ENCODE assay signal across 20 cellular contexts in the genomic region with DNA sequence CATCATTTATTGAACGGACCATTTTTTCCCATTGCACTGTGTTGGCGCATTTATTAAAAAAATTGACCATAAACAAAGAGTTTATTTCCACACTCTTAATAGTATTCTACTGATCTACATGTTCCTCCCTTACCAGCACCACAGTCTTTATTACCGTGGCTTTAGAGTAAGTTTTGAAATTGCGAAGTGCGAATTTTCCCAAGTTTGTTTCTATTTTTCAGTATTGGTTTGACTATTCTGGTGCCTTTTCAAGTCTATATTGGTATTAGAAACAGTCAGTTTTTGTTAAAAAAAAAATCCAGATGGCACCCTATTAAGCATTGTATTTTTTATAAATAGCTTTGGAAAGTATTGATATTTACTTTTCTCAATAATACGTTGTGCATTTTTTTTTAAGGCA.
DNase-seq lines count a peak whose midpoint lies in the region; ATAC-seq, FAIRE-seq and TF ChIP-seq lines count a peak whose summit lies in the region.
"Had no signal": no experiment of that assay in that cellular context is flagged by ENCODE, and none has a peak within 500 bp of the region (broad histone marks: within the 10 kb centered on the region; RNA-seq: fewer than 3 reads in every experiment).

No MANE protein-coding gene starts in this region.

- H3K9me3 ChIP-seq in Loucy (ENCODE audit: insufficient read depth, low read depth, low read length) (no peaks in the 10 kb centered on the region), smooth muscle cell (replicated peaks; ENCODE audit: low read depth) (no peaks in the 10 kb centered on the region)

- no peak overlapping the region for H3K27ac ChIP-seq in smooth muscle cell (ENCODE audit: low read depth)
- H3K27ac ChIP-seq: GM23248 had no signal

- H3K4me2 ChIP-seq in Loucy (ENCODE audit: low read depth, low read length, poor library complexity, severe bottlenecking), result no peak overlapping the region
- no peak overlapping the region for H3K4me2 ChIP-seq in smooth muscle cell

- H3K4me3 ChIP-seq in Loucy (ENCODE audit: low read length, poor library complexity, severe bottlenecking), result no peak overlapping the region
- no peak overlapping the region for H3K4me3 ChIP-seq in smooth muscle cell
- H3K4me3 ChIP-seq: GM23248 had no signal

- H2AFZ ChIP-seq in Loucy (ENCODE audit: low read length) (peak overlapping the region; percentile 28; the same call in 1 of the 2 replicates), smooth muscle cell (ENCODE audit: low read depth) (peak overlapping the region; percentile 59)
- H2AFZ ChIP-seq: GM23248 had no signal

- peak; percentile 76 for ATAC-seq in GM18867 (IDR thresholded peaks at IDR 0.05; ENCODE audit: unreplicated experiment)
- ATAC-seq in GM21619 (IDR thresholded peaks at IDR 0.05; ENCODE audit: unreplicated experiment), result peak; percentile 54
- no peak for ATAC-seq in activated CD4-positive, CD25-positive, alpha-beta regulatory T cell treated with anti-CD3 and anti-CD28 coated beads, Interleukin-2, amount 50 U/mL, for 24 hours
- ATAC-seq: HCT116 had no signal

- H3K9me2 ChIP-seq in Loucy (replicated peaks; ENCODE audit: low read depth, low read length), result no peaks in the 10 kb centered on the region

- H3K9ac ChIP-seq in Loucy (ENCODE audit: low read depth, low read length, poor library complexity, severe bottlenecking), result no peak overlapping the region
- H3K9ac ChIP-seq in smooth muscle cell (ENCODE audit: low read depth), result no peak overlapping the region
- H3K9ac ChIP-seq: GM23248 had no signal

- H3K36me3 ChIP-seq in Loucy (ENCODE audit: insufficient read depth, low read length) (no peaks in the 10 kb centered on the region), smooth muscle cell (ENCODE audit: low read depth) (no peaks in the 10 kb centered on the region)

- H3K4me3 Mint-ChIP-seq in activated naive CD4-positive, alpha-beta T cell treated with anti-CD3 and anti-CD28 coated beads for 36 hours, result no peak overlapping the region
- H3K4me3 Mint-ChIP-seq: CD4-positive, alpha-beta memory T cell had no signal

- no peaks in the 10 kb centered on the region for H3K9me3 Mint-ChIP-seq in activated naive CD4-positive, alpha-beta T cell treated with anti-CD3 and anti-CD28 coated beads for 36 hours

- intact Hi-C loops in activated naive CD4-positive, alpha-beta T cell treated with anti-CD3 and anti-CD28 coated beads for 36 hours (cut with micrococcal nuclease), result no loop called here

- no peaks in the 10 kb centered on the region for H3K27me3 ChIP-seq in Loucy (ENCODE audit: insufficient read depth, low read length, poor library complexity, severe bottlenecking)
- H3K27me3 ChIP-seq in smooth muscle cell (ENCODE audit: low read depth), result no peaks in the 10 kb centered on the region

- H3K4me1 Mint-ChIP-seq in activated naive CD4-positive, alpha-beta T cell treated with anti-CD3 and anti-CD28 coated beads for 36 hours (ENCODE audit: low read depth), result no peaks in the 10 kb centered on the region
- H3K4me1 Mint-ChIP-seq: CD4-positive, alpha-beta memory T cell had no signal

- TF ChIP-seq CTCF in Loucy (conservative IDR thresholded peaks at IDR 0.05; ENCODE audit: low read length) (no peak), smooth muscle cell (IDR thresholded peaks at IDR 0.05; ENCODE audit: borderline replicate concordance, insufficient read depth, poor library complexity, severe bottlenecking) (no peak)

- H3K79me2 ChIP-seq in Loucy (ENCODE audit: insufficient read depth, low read length) (no peaks in the 10 kb centered on the region), smooth muscle cell (ENCODE audit: low read depth) (no peaks in the 10 kb centered on the region)

- H4K20me1 ChIP-seq in Loucy (ENCODE audit: insufficient read depth, low read length, poor library complexity, severe bottlenecking) (no peaks in the 10 kb centered on the region), smooth muscle cell (ENCODE audit: low read depth) (no peaks in the 10 kb centered on the region)

- no peaks in the 10 kb centered on the region for H3K27me3 Mint-ChIP-seq in activated naive CD4-positive, alpha-beta T cell treated with anti-CD3 and anti-CD28 coated beads for 36 hours (ENCODE audit: low read depth)
- H3K27me3 Mint-ChIP-seq: CD4-positive, alpha-beta memory T cell had no signal

- H3K4me1 ChIP-seq in Loucy (ENCODE audit: insufficient read depth, low read length, poor library complexity, severe bottlenecking) (no peaks in the 10 kb centered on the region), smooth muscle cell (ENCODE audit: low read depth) (no peaks in the 10 kb centered on the region)

- no peaks in the 10 kb centered on the region for H3K36me3 Mint-ChIP-seq in activated naive CD4-positive, alpha-beta T cell treated with anti-CD3 and anti-CD28 coated beads for 36 hours (ENCODE audit: low read depth)
- H3K36me3 Mint-ChIP-seq: CD4-positive, alpha-beta memory T cell had no signal

- H3F3A ChIP-seq in Loucy (ENCODE audit: low read depth), result no peaks in the 10 kb centered on the region
- H3F3A ChIP-seq in smooth muscle cell (ENCODE audit: low read depth), result peaks cover 6% of the 10 kb centered on the region

- DNase-seq in smooth muscle cell (lab: John Stamatoyannopoulos, UW; ENCODE audit: unreplicated experiment) (no peak), urothelium cell line (ENCODE audit: low spot score) (no peak), midbrain (lab: John Stamatoyannopoulos, UW) (no peak)
- no peak for DNase-seq in activated naive CD4-positive, alpha-beta T cell treated with anti-CD3 and anti-CD28 coated beads for 36 hours
- DNase-seq: C1 segment of cervical spinal cord; Calu3; CD4-positive, alpha-beta memory T cell; COR-L47; DMS53; DMS79 treated with DMSO at 0.1 percent for 48 hours; GF-D8; GM23248; H7 had no signal

- H3K27ac Mint-ChIP-seq in activated naive CD4-positive, alpha-beta T cell treated with anti-CD3 and anti-CD28 coated beads for 36 hours, result no peak overlapping the region
- H3K27ac Mint-ChIP-seq: CD4-positive, alpha-beta memory T cell had no signal

- CTCF ChIA-PET in activated naive CD4-positive, alpha-beta T cell treated with anti-CD3 and anti-CD28 coated beads for 36 hours (lab: Charles Lee), result interaction anchor here (0.7 kb wide), 1 partner anchor 1473 kb away, joined by 3 read pairs; no protein-coding TSS in a partner anchor

- no peak for FAIRE-seq in urothelium cell line (lab: Jason Lieb, UNC)
- FAIRE-seq: GM19239, H1 had no signal

- WGBS in smooth muscle cell (ENCODE audit: low lambda C conversion rate), result 95% methylated on average over 6 of the region's 6 CpGs

Comparison
In these comparisons a context has a peak if more than half of its experiments do, and no peak if none do; other contexts are left out.
1. ATAC-seq: peak in GM18867 (single experiment) and GM21619 (single experiment); none in activated CD4-positive, CD25-positive, alpha-beta regulatory T cell treated with anti-CD3 and anti-CD28 coated beads, Interleukin-2, amount 50 U/mL, for 24 hours (0 of 2).